ENCODE assay signal across 2 cellular contexts in genomic region chr10:43385412-43386004, GRCh38.
TF ChIP-seq lines count a peak whose summit lies in the region.

No MANE protein-coding gene starts in this region.

TF ChIP-seq in HepG2, 621 proteins besides CTCF, POLR2A, EP300 and RAD21:
- peak; percentile 60 for TF ChIP-seq AGO2 (optimal IDR thresholded peaks at IDR 0.05; ENCODE audit: low read depth, low read length)
- TF ChIP-seq KDM2A (CRISPR knock-in tag; IDR thresholded peaks at IDR 0.05; ENCODE audit: borderline replicate concordance, low read depth), result no peak
- TF ChIP-seq LBX2 (CRISPR knock-in tag; IDR thresholded peaks at IDR 0.05; ENCODE audit: borderline replicate concordance), result no peak
- no peak for TF ChIP-seq ZNF367 (CRISPR knock-in tag; IDR thresholded peaks at IDR 0.05; ENCODE audit: borderline replicate concordance)
- no peak for TF ChIP-seq TAF15 (IDR thresholded peaks at IDR 0.05; ENCODE audit: low read depth, low read length, poor library complexity, severe bottlenecking)
- no peak for TF ChIP-seq ZFP90 (CRISPR knock-in tag; IDR thresholded peaks at IDR 0.05; ENCODE audit: borderline replicate concordance)
- no peak for TF ChIP-seq ZNF562 (CRISPR knock-in tag; IDR thresholded peaks at IDR 0.05; ENCODE audit: borderline replicate concordance)
- TF ChIP-seq RBM22 (optimal IDR thresholded peaks at IDR 0.05; ENCODE audit: low read length), result peak; percentile 96
- peak; percentile 56; the same call in 1 of the 2 replicates for TF ChIP-seq RBFOX2 (IDR thresholded peaks at IDR 0.05; ENCODE audit: low read depth, low read length)
- peak; percentile 59 for TF ChIP-seq MAFF (IDR thresholded peaks at IDR 0.05; ENCODE audit: low read depth, low read length)
- TF ChIP-seq MAFK (conservative IDR thresholded peaks at IDR 0.05 in 1 of 2, IDR thresholded peaks at IDR 0.05 in 1 of 2; ENCODE audit: low read length in 2 of 2), result peak; percentile 62 to 77
- TF ChIP-seq ZSCAN30 (CRISPR knock-in tag; IDR thresholded peaks at IDR 0.05), result no peak
- no peak for TF ChIP-seq ASH2L (IDR thresholded peaks at IDR 0.05; ENCODE audit: insufficient read length, low read depth, low read length)
- TF ChIP-seq ZNF512 (CRISPR knock-in tag; IDR thresholded peaks at IDR 0.05), result no peak

TF ChIP-seq in HEK293, 187 proteins besides CTCF, POLR2A, EP300 and RAD21:
- TF ChIP-seq ZNF404 (tag by site-specific recombination; IDR thresholded peaks at IDR 0.05) (no peak), ZBTB44 (tag by site-specific recombination; IDR thresholded peaks at IDR 0.05) (0 out of 2 replicates have a peak, but pooled peaks have one; percentile 37), ZNF248 (tag by site-specific recombination; IDR thresholded peaks at IDR 0.05) (no peak)
- TF ChIP-seq, protein P1, sequence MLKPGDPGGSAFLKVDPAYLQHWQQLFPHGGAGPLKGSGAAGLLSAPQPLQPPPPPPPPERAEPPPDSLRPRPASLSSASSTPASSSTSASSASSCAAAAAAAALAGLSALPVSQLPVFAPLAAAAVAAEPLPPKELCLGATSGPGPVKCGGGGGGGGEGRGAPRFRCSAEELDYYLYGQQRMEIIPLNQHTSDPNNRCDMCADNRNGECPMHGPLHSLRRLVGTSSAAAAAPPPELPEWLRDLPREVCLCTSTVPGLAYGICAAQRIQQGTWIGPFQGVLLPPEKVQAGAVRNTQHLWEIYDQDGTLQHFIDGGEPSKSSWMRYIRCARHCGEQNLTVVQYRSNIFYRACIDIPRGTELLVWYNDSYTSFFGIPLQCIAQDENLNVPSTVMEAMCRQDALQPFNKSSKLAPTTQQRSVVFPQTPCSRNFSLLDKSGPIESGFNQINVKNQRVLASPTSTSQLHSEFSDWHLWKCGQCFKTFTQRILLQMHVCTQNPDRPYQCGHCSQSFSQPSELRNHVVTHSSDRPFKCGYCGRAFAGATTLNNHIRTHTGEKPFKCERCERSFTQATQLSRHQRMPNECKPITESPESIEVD (tag by site-specific recombination; IDR thresholded peaks at IDR 0.05), result peak; percentile 59
- TF ChIP-seq, protein P2, sequence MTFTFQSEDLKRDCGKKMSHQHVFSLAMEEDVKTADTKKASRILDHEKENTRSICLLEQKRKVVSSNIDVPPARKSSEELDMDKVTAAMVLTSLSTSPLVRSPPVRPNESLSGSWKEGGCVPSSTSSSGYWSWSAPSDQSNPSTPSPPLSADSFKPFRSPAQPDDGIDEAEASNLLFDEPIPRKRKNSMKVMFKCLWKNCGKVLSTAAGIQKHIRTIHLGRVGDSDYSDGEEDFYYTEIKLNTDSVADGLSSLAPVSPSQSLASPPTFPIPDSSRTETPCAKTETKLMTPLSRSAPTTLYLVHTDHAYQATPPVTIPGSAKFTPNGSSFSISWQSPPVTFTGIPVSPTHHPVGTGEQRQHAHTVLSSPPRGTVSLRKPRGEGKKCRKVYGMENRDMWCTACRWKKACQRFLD (tag by site-specific recombination; IDR thresholded peaks at IDR 0.05), result no peak
